In the genomic region with DNA sequence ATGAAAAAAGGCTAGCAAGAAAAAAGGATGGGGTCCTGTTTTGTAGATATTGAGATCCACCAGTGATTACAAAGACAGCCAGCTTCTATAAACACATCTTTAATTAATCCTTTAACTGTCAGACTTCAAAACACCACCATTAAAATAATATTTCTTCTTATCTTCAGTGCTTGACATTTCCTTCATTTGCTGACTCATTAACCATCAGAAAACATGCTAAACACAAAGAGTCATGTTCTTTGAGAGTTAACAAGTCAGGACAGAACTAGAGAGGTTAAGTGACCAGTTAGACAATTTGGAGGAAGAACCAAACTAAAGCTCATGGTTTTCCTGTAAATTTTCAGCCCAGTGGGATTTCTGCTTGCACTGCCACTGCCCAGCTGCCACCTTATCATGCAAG, we compare ENCODE assay signal across 22 cellular contexts.
"Had no signal": no experiment of that assay in that cellular context is flagged by ENCODE, and none has a peak within 500 bp of the region (broad histone marks: within the 10 kb centered on the region; RNA-seq: fewer than 3 reads in every experiment).

No MANE protein-coding gene starts in this region.

- H3K4me1 ChIP-seq: lower lobe of right lung, transverse colon had no signal

- ATAC-seq: activated CD8-positive, alpha-beta T cell treated with anti-CD3 and anti-CD28 coated beads, Interleukin-2, amount 10 ng/mL, durations not matched to agents 7 days and 5 days; left colon; lower lobe of right lung had no signal

- H3K9me3 ChIP-seq: esophagus muscularis mucosa had no signal

- H3K4me3 Mint-ChIP-seq: activated CD4-positive, alpha-beta T cell treated with anti-CD3 and anti-CD28 coated beads, Interleukin-2, amount 10 ng/mL, durations not matched to agents 7 days and 5 days; activated CD8-positive, alpha-beta T cell treated with anti-CD3 and anti-CD28 coated beads, Interleukin-2, amount 10 ng/mL, durations not matched to agents 7 days and 5 days; activated naive CD8-positive, alpha-beta T cell treated with anti-CD3 and anti-CD28 coated beads, Interleukin-2, amount 10 ng/mL, durations not matched to agents 7 days and 5 days; activated T-cell treated with anti-CD3 and anti-CD28 coated beads, Interleukin-2, amount 50 U/mL, for 24 hours; nephron progenitor cell; T-helper 2 cell treated with Interferon-gamma antibody and Interleukin-4, amounts not matched to agents 5 μg/mL and 100 μg/mL, for 36 hours had no signal

- DNase-seq: activated CD4-positive, alpha-beta T cell treated with anti-CD3 and anti-CD28 coated beads, Interleukin-2, amount 10 ng/mL, durations not matched to agents 7 days and 5 days; activated CD8-positive, alpha-beta T cell treated with anti-CD3 and anti-CD28 coated beads, Interleukin-2, amount 10 ng/mL, durations not matched to agents 7 days and 5 days; activated naive CD4-positive, alpha-beta T cell treated with Interleukin-2 at 50 U/mL for 16 hours; activated naive CD8-positive, alpha-beta T cell treated with anti-CD3 and anti-CD28 coated beads, Interleukin-2, amount 10 ng/mL, durations not matched to agents 7 days and 5 days; activated T-cell treated with anti-CD3 and anti-CD28 coated beads, Interleukin-2, amount 50 U/mL, for 24 hours; anterior cingulate cortex; brain microvascular endothelial cell; cerebellar nuclear complex; cortex of kidney; left colon; lower lobe of right lung; nephron progenitor cell; nucleus accumbens; SK-N-SH; stimulated activated CD4-positive, alpha-beta T cell treated with anti-CD3 and anti-CD28 coated beads, Interleukin-2, amount 100 ng/mL, for 24 hours; stimulated activated naive CD4-positive, alpha-beta T cell treated with Interleukin-2 at 50 U/mL for 16 hours; transverse colon had no signal

- H3K27ac Mint-ChIP-seq: activated CD4-positive, alpha-beta T cell treated with anti-CD3 and anti-CD28 coated beads, Interleukin-2, amount 10 ng/mL, durations not matched to agents 7 days and 5 days; activated CD8-positive, alpha-beta T cell treated with anti-CD3 and anti-CD28 coated beads, Interleukin-2, amount 10 ng/mL, durations not matched to agents 7 days and 5 days; activated naive CD8-positive, alpha-beta T cell treated with anti-CD3 and anti-CD28 coated beads, Interleukin-2, amount 10 ng/mL, durations not matched to agents 7 days and 5 days; activated T-cell treated with anti-CD3 and anti-CD28 coated beads, Interleukin-2, amount 50 U/mL, for 24 hours; activated T-helper 2 cell treated with anti-CD3 and anti-CD28 coated beads, Interferon-gamma antibody, Interleukin-2, Interleukin-4, amounts not matched to agents 10 μg/mL and 5 μg/mL and 100 μg/mL, durations not matched to agents 14 hours and 24 hours and 36 hours; nephron progenitor cell; T-helper 2 cell treated with Interferon-gamma antibody and Interleukin-4, amounts not matched to agents 5 μg/mL and 100 μg/mL, for 36 hours had no signal

- H3K36me3 ChIP-seq: brain microvascular endothelial cell, esophagus muscularis mucosa, lower lobe of right lung, transverse colon had no signal

- H3K27ac ChIP-seq: brain microvascular endothelial cell, esophagus muscularis mucosa, lower lobe of right lung, transverse colon had no signal

- H3K27me3 ChIP-seq: brain microvascular endothelial cell, esophagus muscularis mucosa, transverse colon had no signal

- H3K4me1 Mint-ChIP-seq: activated CD4-positive, alpha-beta T cell treated with anti-CD3 and anti-CD28 coated beads, Interleukin-2, amount 10 ng/mL, durations not matched to agents 7 days and 5 days; activated naive CD8-positive, alpha-beta T cell treated with anti-CD3 and anti-CD28 coated beads, Interleukin-2, amount 10 ng/mL, durations not matched to agents 7 days and 5 days; nephron progenitor cell had no signal

- H3K27me3 Mint-ChIP-seq: activated CD4-positive, alpha-beta T cell treated with anti-CD3 and anti-CD28 coated beads, Interleukin-2, amount 10 ng/mL, durations not matched to agents 7 days and 5 days; activated naive CD8-positive, alpha-beta T cell treated with anti-CD3 and anti-CD28 coated beads, Interleukin-2, amount 10 ng/mL, durations not matched to agents 7 days and 5 days had no signal

- FAIRE-seq: endometrium, TTC549 had no signal

- H3K4me2 ChIP-seq: SK-N-SH had no signal

- H3K9ac ChIP-seq: SK-N-SH had no signal

- H3K4me3 ChIP-seq: esophagus muscularis mucosa, lower lobe of right lung, transverse colon had no signal
